ENCODE assay signal across 16 cellular contexts in genomic region chr7:106104861-106105260, GRCh38.
"Had no signal": no experiment of that assay in that cellular context is flagged by ENCODE, and none has a peak within 500 bp of the region (broad histone marks: within the 10 kb centered on the region; RNA-seq: fewer than 3 reads in every experiment).

No MANE protein-coding gene starts in this region.

- DNase-seq: activated CD4-positive, alpha-beta T cell treated with anti-CD3 and anti-CD28 coated beads, Interleukin-2, amount 50 U/mL, for 4 hours; activated CD8-positive, alpha-beta memory T cell treated with anti-CD3 and anti-CD28 coated beads, Interleukin-2, amount 10 ng/mL, durations not matched to agents 7 days and 5 days; activated effector memory CD4-positive, alpha-beta T cell treated with anti-CD3 and anti-CD28 coated beads, Interleukin-2, amount 50 U/mL, for 16 hours; activated naive CD8-positive, alpha-beta T cell treated with anti-CD3 and anti-CD28 coated beads, Interleukin-2, amount 10 ng/mL, durations not matched to agents 7 days and 5 days; activated T-cell treated with anti-CD3 and anti-CD28 coated beads, Interleukin-2, amount 50 U/mL, for 24 hours; foreskin keratinocyte; head of caudate nucleus; left cardiac atrium; nephron progenitor cell; sigmoid colon; stimulated activated CD4-positive, alpha-beta T cell treated with anti-CD3 and anti-CD28 coated beads, Interleukin-12 subunit alpha, Interleukin-12 subunit beta, amount 100 ng/mL, for 4 hours; stimulated activated naive CD4-positive, alpha-beta T cell treated with Interleukin-2 at 50 U/mL for 16 hours; T-helper 2 cell had no signal

- H3K36me3 ChIP-seq: ascending aorta, sigmoid colon had no signal

- H3K27me3 Mint-ChIP-seq: activated naive CD8-positive, alpha-beta T cell treated with anti-CD3 and anti-CD28 coated beads, Interleukin-2, amount 10 ng/mL, durations not matched to agents 7 days and 5 days; activated T-cell treated with anti-CD3 and anti-CD28 coated beads, Interleukin-2, amount 50 U/mL, for 24 hours; type B pancreatic cell had no signal

- H3K27ac ChIP-seq: ascending aorta, foreskin keratinocyte, sigmoid colon, suprapubic skin had no signal

- H3K4me3 Mint-ChIP-seq: activated CD8-positive, alpha-beta memory T cell treated with anti-CD3 and anti-CD28 coated beads, Interleukin-2, amount 10 ng/mL, durations not matched to agents 7 days and 5 days; activated naive CD8-positive, alpha-beta T cell treated with anti-CD3 and anti-CD28 coated beads, Interleukin-2, amount 10 ng/mL, durations not matched to agents 7 days and 5 days; activated T-cell treated with anti-CD3 and anti-CD28 coated beads, Interleukin-2, amount 50 U/mL, for 24 hours; nephron progenitor cell; type B pancreatic cell had no signal

- H3K9me3 ChIP-seq: ascending aorta, sigmoid colon, suprapubic skin had no signal

- H3K9me3 Mint-ChIP-seq: activated naive CD8-positive, alpha-beta T cell treated with anti-CD3 and anti-CD28 coated beads, Interleukin-2, amount 10 ng/mL, durations not matched to agents 7 days and 5 days; activated T-cell treated with anti-CD3 and anti-CD28 coated beads, Interleukin-2, amount 50 U/mL, for 24 hours; nephron progenitor cell; type B pancreatic cell had no signal

- ATAC-seq: activated CD8-positive, alpha-beta memory T cell treated with anti-CD3 and anti-CD28 coated beads, Interleukin-2, amount 10 ng/mL, durations not matched to agents 7 days and 5 days; foreskin keratinocyte; left cardiac atrium had no signal

- H3K27ac Mint-ChIP-seq: activated CD8-positive, alpha-beta memory T cell treated with anti-CD3 and anti-CD28 coated beads, Interleukin-2, amount 10 ng/mL, durations not matched to agents 7 days and 5 days; activated naive CD8-positive, alpha-beta T cell treated with anti-CD3 and anti-CD28 coated beads, Interleukin-2, amount 10 ng/mL, durations not matched to agents 7 days and 5 days; activated T-cell treated with anti-CD3 and anti-CD28 coated beads, Interleukin-2, amount 50 U/mL, for 24 hours; type B pancreatic cell had no signal

- H3K4me3 ChIP-seq: ascending aorta, sigmoid colon, suprapubic skin had no signal

- H3K27me3 ChIP-seq: ascending aorta, foreskin keratinocyte, sigmoid colon, suprapubic skin had no signal
